ENCODE assay signal across 9 cellular contexts in the genomic region with DNA sequence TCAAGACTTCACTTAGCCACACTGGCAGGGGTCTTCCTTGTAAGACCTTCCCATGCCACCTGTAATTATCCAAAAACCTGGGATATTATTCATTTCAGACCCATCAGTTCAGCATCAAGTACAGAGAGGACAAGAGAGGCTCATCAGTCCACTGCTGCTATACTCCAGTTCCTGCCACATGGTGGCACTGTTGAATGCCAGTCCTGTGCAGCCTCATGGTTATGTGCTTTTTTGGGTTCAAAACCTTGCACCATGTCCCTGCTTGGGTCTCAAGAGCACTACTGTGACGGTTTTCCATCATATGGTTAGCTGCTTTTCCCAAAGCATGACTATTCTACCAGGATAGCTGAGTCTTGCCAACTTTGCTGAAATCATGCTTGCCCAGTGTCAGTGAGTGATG. TPM values are rescaled to one million over a fixed set of nuclear protein-coding genes. Genes with fewer than 3 reads are reported as not detected.
DNase-seq lines count a peak whose midpoint lies in the region; ATAC-seq, FAIRE-seq and TF ChIP-seq lines count a peak whose summit lies in the region.
"Had no signal": no experiment of that assay in that cellular context is flagged by ENCODE, and none has a peak within 500 bp of the region (broad histone marks: within the 10 kb centered on the region; RNA-seq: fewer than 3 reads in every experiment).

No MANE protein-coding gene starts in this region.

- no peak overlapping the region for H3K4me3 ChIP-seq in DOHH2 (ENCODE audit: low read length)
- no peak overlapping the region for H3K4me3 ChIP-seq in H7 (ENCODE audit: insufficient read depth, low read depth, low read length)
- H3K4me3 ChIP-seq in keratinocyte (ENCODE audit: control insufficient read depth in 2 of 3, extremely low read depth in 1 of 3, insufficient read depth in 2 of 3, low read depth in 1 of 3, low read length in 3 of 3) = no peak overlapping the region
- H3K4me3 ChIP-seq: MG63 had no signal

- H3K27me3 ChIP-seq in DOHH2 (ENCODE audit: control insufficient read depth, low read length) (no peaks in the 10 kb centered on the region), H7 (ENCODE audit: control insufficient read depth, insufficient read depth, low read length) (peaks cover 8% of the 10 kb centered on the region), keratinocyte (ENCODE audit: control insufficient read depth, extremely low read depth, insufficient read depth, low read length) (no peaks in the 10 kb centered on the region)
- H3K27me3 ChIP-seq: MG63 had no signal

- H4K20me1 ChIP-seq in DOHH2 (ENCODE audit: control insufficient read depth, insufficient read depth, low read depth, low read length) (no peaks in the 10 kb centered on the region), keratinocyte (ENCODE audit: control insufficient read depth, extremely low read depth, insufficient read depth, low read length) (no peaks in the 10 kb centered on the region)

- TF ChIP-seq CTCF in DOHH2 (IDR thresholded peaks at IDR 0.05; ENCODE audit: low read depth, low read length, poor library complexity, severe bottlenecking) (peak; percentile 91), keratinocyte (optimal IDR thresholded peaks at IDR 0.05 in 1 of 3, IDR thresholded peaks at IDR 0.05 in 1 of 3, conservative IDR thresholded peaks at IDR 0.05 in 1 of 3; ENCODE audit: extremely low read depth in 1 of 3, insufficient read depth in 2 of 3, low read length in 3 of 3) (peak; percentile 23 to 68 (median 65))

- no peak overlapping the region for H2AFZ ChIP-seq in keratinocyte (ENCODE audit: control insufficient read depth, low read length)

- peaks cover 19% of the 10 kb centered on the region for H3K4me1 ChIP-seq in DOHH2 (ENCODE audit: control insufficient read depth, low read length)
- peaks cover 26% of the 10 kb centered on the region for H3K4me1 ChIP-seq in keratinocyte (ENCODE audit: control insufficient read depth, extremely low read depth, insufficient read depth, low read length)

- H3K9ac ChIP-seq in keratinocyte (ENCODE audit: control insufficient read depth, extremely low read depth, insufficient read depth, low read length) = no peak overlapping the region

- peaks cover 10% of the 10 kb centered on the region for H3K9me3 ChIP-seq in DOHH2 (ENCODE audit: control insufficient read depth, insufficient read depth, low read length)
- H3K9me3 ChIP-seq in keratinocyte (ENCODE audit: control insufficient read depth, low read depth, low read length) = no peaks in the 10 kb centered on the region

- no peak for ATAC-seq in GM21367 (IDR thresholded peaks at IDR 0.05; ENCODE audit: unreplicated experiment)
- ATAC-seq in GM18517 (IDR thresholded peaks at IDR 0.05; ENCODE audit: unreplicated experiment) = no peak

- no peaks in the 10 kb centered on the region for H3K79me2 ChIP-seq in DOHH2 (ENCODE audit: control insufficient read depth, low read length)
- no peaks in the 10 kb centered on the region for H3K79me2 ChIP-seq in keratinocyte (ENCODE audit: control insufficient read depth, insufficient read depth, low read length)

- no peak overlapping the region for H3K4me2 ChIP-seq in DOHH2 (ENCODE audit: low read length)
- no peak overlapping the region for H3K4me2 ChIP-seq in keratinocyte (ENCODE audit: control insufficient read depth, extremely low read depth, insufficient read depth, low read depth, low read length)

- no peaks in the 10 kb centered on the region for H3K36me3 ChIP-seq in DOHH2 (ENCODE audit: control insufficient read depth, low read length)
- no peaks in the 10 kb centered on the region for H3K36me3 ChIP-seq in H7 (replicated peaks; ENCODE audit: control insufficient read depth, insufficient read depth, low read length)
- H3K36me3 ChIP-seq in keratinocyte (ENCODE audit: control insufficient read depth in 2 of 2, extremely low read depth in 1 of 2, insufficient read depth in 2 of 2, low read length in 2 of 2) = no peaks in the 10 kb centered on the region
- H3K36me3 ChIP-seq: MG63 had no signal

- H3F3A ChIP-seq in DOHH2 (ENCODE audit: control insufficient read depth, insufficient read depth) = no peaks in the 10 kb centered on the region

- H3K9me1 ChIP-seq in keratinocyte (ENCODE audit: control insufficient read depth, extremely low read depth, insufficient read depth, low read length) = no peaks in the 10 kb centered on the region

- no peaks in the 10 kb centered on the region for H3K9me2 ChIP-seq in DOHH2 (replicated peaks; ENCODE audit: control insufficient read depth, low read length)

- no peak for FAIRE-seq in keratinocyte (lab: Jason Lieb, UNC)

- H3K27ac ChIP-seq in DOHH2 (ENCODE audit: low read depth, low read length) (no peak overlapping the region), keratinocyte (ENCODE audit: control insufficient read depth, insufficient read depth, low read length) (no peak overlapping the region)

- dilution Hi-C loops in keratinocyte (cut with MboI; ENCODE audit: extremely low pct_ligation_motif_present, low sequenced_read_pairs) = no loop called here

- DNase-seq in H7 (peak; percentile 75), UCSD-AML1 (lab: John Stamatoyannopoulos, UW; ENCODE audit: unreplicated experiment) (peak; percentile 34), keratinocyte (ENCODE audit: low read depth, low spot score) (no peak), kidney tubule cell (ENCODE audit: low spot score) (no peak)
- DNase-seq: head of caudate nucleus, MG63 had no signal

RNA-seq across cellular contexts. Expression of gene PTGS1, which starts 8.5 kb away (rescaled TPM):
- total RNA-seq in H7 (2014; rRNA removed; shearing (Covaris generic)) = 0.69 and 1.1 TPM in 2 replicates
- polyA plus RNA-seq in keratinocyte = 2.4 to 4.5 TPM (median 4.0 TPM) in 3 replicates
- 0.05 TPM for polyA plus RNA-seq in keratinocyte (2011; ENCODE audit: low read depth)
- polyA plus RNA-seq in keratinocyte (2011; cell fraction: cytosol; rRNA removed) = 1.8 and 2.0 TPM in 2 replicates
- polyA plus RNA-seq in keratinocyte (2011; cell fraction: nucleus; rRNA removed) = 3.6 and 4.6 TPM in 2 replicates
- 0.49 and 3.2 TPM in 2 replicates for polyA plus RNA-seq in keratinocyte (2012; ENCODE audit: low replicate concordance)
- 3.7 to 6.1 TPM (median 5.8 TPM) in 3 replicates for polyA minus RNA-seq in keratinocyte
- polyA minus RNA-seq in keratinocyte (2011; cell fraction: cytosol; rRNA and poly(A)+ RNA removed) = 3.8 TPM
- polyA minus RNA-seq in keratinocyte (2011; cell fraction: nucleus; rRNA and poly(A)+ RNA removed) = 1.2 and 2.6 TPM in 2 replicates

Comparison
In these comparisons a context has a peak if more than half of its experiments do, and no peak if none do; other contexts are left out.
1. DNase-seq: peak in H7 (single experiment) and UCSD-AML1 (single experiment); none in keratinocyte (single experiment) and kidney tubule cell (single experiment).